8 cellular contexts compared by ENCODE assay signal in the genomic region with DNA sequence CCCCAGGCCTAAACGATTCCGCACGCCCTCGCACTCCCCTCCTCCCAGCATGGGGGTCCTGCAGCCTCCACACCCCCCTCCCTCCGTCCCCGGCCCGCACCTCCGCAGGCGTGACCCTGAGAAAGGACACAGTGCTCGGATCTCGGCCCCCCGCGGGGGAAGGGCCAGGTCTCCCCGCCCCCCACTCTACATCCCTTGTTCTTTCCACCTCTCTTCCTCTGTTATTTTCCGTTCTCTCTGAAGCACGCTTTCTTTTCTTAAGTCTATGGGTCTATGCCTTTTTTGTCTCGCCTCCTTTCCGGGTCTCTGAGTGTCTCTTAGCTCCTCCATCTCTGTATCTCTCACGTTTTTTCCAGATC.
DNase-seq lines count a peak whose midpoint lies in the region; ATAC-seq and FAIRE-seq lines count a peak whose summit lies in the region.

No MANE protein-coding gene starts in this region.

- H3K9ac ChIP-seq in adipocyte (ENCODE audit: low read length): peak overlapping the region; percentile 70
- H3K9ac ChIP-seq in iPS-20b (ENCODE audit: low read depth, low read length): no peak overlapping the region
- H3K9ac ChIP-seq in stomach smooth muscle (ENCODE audit: low read length in 2 of 2): peak overlapping the region; percentile 50 to 51

- FAIRE-seq in HTR-8/SVneo (lab: Jason Lieb, UNC): no peak

- H3K36me3 ChIP-seq in adipocyte (ENCODE audit: control insufficient read depth, insufficient read depth, low read length, severe bottlenecking) (no peaks in the 10 kb centered on the region), iPS-20b (ENCODE audit: insufficient read depth, low read depth, low read length) (no peaks in the 10 kb centered on the region), stomach smooth muscle (ENCODE audit: control insufficient read depth in 2 of 2, insufficient read depth in 2 of 2, low read length in 2 of 2) (no peaks in the 10 kb centered on the region)

- DNase-seq in DMS53 treated with DMSO at 0.1 percent for 48 hours (lab: John Stamatoyannopoulos, UW; ENCODE audit: unreplicated experiment) (peak; percentile 68), KBM-7 (peak; percentile 63), adipocyte (ENCODE audit: low read depth) (peak; percentile 48), HTR-8/SVneo (ENCODE audit: insufficient read length, low spot score) (no peak)

- in situ Hi-C loops in KBM-7 (cut with MboI; ENCODE audit: low pct_unique_long_range_greater_than_20kb, low sequenced_read_pairs): no loop called here

- H3K4me3 ChIP-seq in adipocyte (ENCODE audit: low read length) (peak overlapping the region; percentile 86), iPS-20b (ENCODE audit: low read length) (peak overlapping the region; percentile 89), stomach smooth muscle (ENCODE audit: low read length in 2 of 2) (peak overlapping the region; percentile 86 to 87)

- H3K4me1 ChIP-seq in adipocyte (ENCODE audit: control insufficient read depth, insufficient read depth, low read length): peaks cover 47% of the 10 kb centered on the region
- peaks cover 7% of the 10 kb centered on the region; the same call in 1 of the 2 replicates for H3K4me1 ChIP-seq in iPS-20b (ENCODE audit: insufficient read depth, low read length)
- H3K4me1 ChIP-seq in stomach smooth muscle (ENCODE audit: control insufficient read depth, insufficient read depth, low read length): peaks cover 53% of the 10 kb centered on the region

- H3K27ac ChIP-seq in iPS-20b (ENCODE audit: low read length): no peak overlapping the region
- no peak overlapping the region for H3K27ac ChIP-seq in stomach smooth muscle (ENCODE audit: low read length)

- no peaks in the 10 kb centered on the region for H3K9me3 ChIP-seq in adipocyte (ENCODE audit: control insufficient read depth, low read length)
- no peaks in the 10 kb centered on the region for H3K9me3 ChIP-seq in iPS-20b (ENCODE audit: insufficient read depth, low read depth, low read length)
- no peaks in the 10 kb centered on the region for H3K9me3 ChIP-seq in stomach smooth muscle (ENCODE audit: control insufficient read depth in 2 of 2, low read length in 2 of 2)

- no peak for ATAC-seq in HG03045 (IDR thresholded peaks at IDR 0.05; ENCODE audit: unreplicated experiment)
- ATAC-seq in HG03097 (IDR thresholded peaks at IDR 0.05; ENCODE audit: low FRiP score, unreplicated experiment): no peak

- H3K27me3 ChIP-seq in adipocyte (replicated peaks; ENCODE audit: control insufficient read depth, insufficient read depth, low read length) (peaks cover 10% of the 10 kb centered on the region), iPS-20b (ENCODE audit: insufficient read depth, low read length) (peaks cover 89% of the 10 kb centered on the region), stomach smooth muscle (ENCODE audit: control insufficient read depth in 1 of 2, insufficient read depth in 2 of 2, low read length in 2 of 2) (peaks cover 44 to 45% of the 10 kb centered on the region in 2 donors)
